ENCODE assay signal across 10 cellular contexts in the genomic region with DNA sequence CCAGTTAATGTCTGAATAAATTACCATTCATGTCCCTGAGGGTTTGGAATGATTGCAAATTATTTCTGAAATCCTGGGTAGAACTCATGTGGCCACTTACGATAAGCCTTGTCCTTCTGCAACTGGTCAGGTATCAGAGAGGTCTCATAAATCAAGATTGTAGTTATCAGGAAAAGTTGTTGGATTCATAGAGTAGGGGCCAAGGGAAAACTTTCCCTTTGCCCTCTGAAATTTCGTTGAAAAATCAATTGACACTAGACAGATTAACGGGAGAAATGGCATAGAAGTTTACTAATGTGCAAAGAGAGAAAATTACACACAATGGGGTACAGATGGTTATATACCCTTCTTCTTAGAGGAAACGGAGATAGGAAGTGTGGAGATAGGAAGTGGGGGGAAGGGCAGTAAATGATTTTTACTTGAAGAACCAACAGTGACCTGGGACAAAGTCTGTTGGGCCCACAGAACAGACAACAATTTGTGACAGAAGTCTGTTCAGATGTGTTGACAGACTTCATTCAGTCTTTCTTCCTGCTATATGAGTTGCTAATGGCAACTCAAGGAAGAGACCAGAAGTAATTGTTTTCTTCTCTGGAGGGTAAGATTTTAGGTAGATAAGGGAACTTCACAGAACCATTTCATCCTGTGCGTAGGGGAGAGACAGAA.
DNase-seq lines count a peak whose midpoint lies in the region; ATAC-seq and TF ChIP-seq lines count a peak whose summit lies in the region.
"Had no signal": no experiment of that assay in that cellular context is flagged by ENCODE, and none has a peak within 500 bp of the region (broad histone marks: within the 10 kb centered on the region; RNA-seq: fewer than 3 reads in every experiment).

No MANE protein-coding gene starts in this region.

- intact Hi-C loops in left ventricle myocardium inferior (cut with micrococcal nuclease) (no loop called here), left cardiac atrium (cut with DNase I) (no loop called here)

- TF ChIP-seq CTCF in left ventricle myocardium inferior (IDR thresholded peaks at IDR 0.05; ENCODE audit: borderline replicate concordance) (no peak), chondrocyte (IDR thresholded peaks at IDR 0.05) (no peak)

- H3K4me1 Mint-ChIP-seq in chondrocyte (ENCODE audit: low read depth): peaks cover 71% of the 10 kb centered on the region

- no peaks in the 10 kb centered on the region for H3K36me3 ChIP-seq in left ventricle myocardium inferior
- no peaks in the 10 kb centered on the region for H3K36me3 ChIP-seq in muscle layer of duodenum (ENCODE audit: control insufficient read depth in 1 of 2, insufficient read depth in 2 of 2, low read length in 2 of 2)

- H3K4me1 ChIP-seq in left ventricle myocardium inferior (peaks cover 42% of the 10 kb centered on the region), muscle layer of duodenum (ENCODE audit: control insufficient read depth in 1 of 2, insufficient read depth in 2 of 2, low read length in 2 of 2) (no peaks in the 10 kb centered on the region)

- no peak overlapping the region for H3K4me3 Mint-ChIP-seq in chondrocyte (ENCODE audit: unreplicated experiment)
- H3K4me3 Mint-ChIP-seq: activated CD8-positive, alpha-beta memory T cell treated with anti-CD3 and anti-CD28 coated beads, Interleukin-2, amount 10 ng/mL, durations not matched to agents 7 days and 5 days had no signal

- H3K4me3 ChIP-seq in left ventricle myocardium inferior (no peak overlapping the region), muscle layer of duodenum (ENCODE audit: low read depth in 1 of 2, low read length in 2 of 2) (no peak overlapping the region)

- no peaks in the 10 kb centered on the region for H3K36me3 Mint-ChIP-seq in chondrocyte (ENCODE audit: low read depth)
- H3K36me3 Mint-ChIP-seq: activated CD8-positive, alpha-beta memory T cell treated with anti-CD3 and anti-CD28 coated beads, Interleukin-2, amount 10 ng/mL, durations not matched to agents 7 days and 5 days had no signal

- H3K27ac Mint-ChIP-seq in chondrocyte (ENCODE audit: unreplicated experiment): peak overlapping the region; percentile 84
- H3K27ac Mint-ChIP-seq: activated CD8-positive, alpha-beta memory T cell treated with anti-CD3 and anti-CD28 coated beads, Interleukin-2, amount 10 ng/mL, durations not matched to agents 7 days and 5 days had no signal

- DNase-seq in left ventricle myocardium inferior (no peak), left cardiac atrium (no peak), chondrocyte (ENCODE audit: low spot score) (no peak), hepatic stellate cell (ENCODE audit: low spot score) (no peak), NCI-H1048 (lab: John Stamatoyannopoulos, UW) (no peak)
- no peak for DNase-seq in stimulated activated CD4-positive, alpha-beta T cell treated with anti-CD3 and anti-CD28 coated beads, Interleukin-4, amount 100 ng/mL, for 4 hours
- DNase-seq: activated CD8-positive, alpha-beta memory T cell treated with anti-CD3 and anti-CD28 coated beads, Interleukin-2, amount 10 ng/mL, durations not matched to agents 7 days and 5 days; cortex of kidney had no signal

- H3K9me3 ChIP-seq in left ventricle myocardium inferior (replicated peaks) (no peaks in the 10 kb centered on the region), muscle layer of duodenum (ENCODE audit: control insufficient read depth in 1 of 2, low read length in 2 of 2) (no peaks in the 10 kb centered on the region)

- no peaks in the 10 kb centered on the region for H3K27me3 ChIP-seq in left ventricle myocardium inferior (ENCODE audit: low read depth)
- H3K27me3 ChIP-seq in muscle layer of duodenum (ENCODE audit: low read depth, low read length): no peaks in the 10 kb centered on the region

- H3K27ac ChIP-seq in left ventricle myocardium inferior (replicated peaks) (peak overlapping the region; percentile 75), muscle layer of duodenum (ENCODE audit: low read length) (peak overlapping the region; percentile 25)

- no peaks in the 10 kb centered on the region for H3K27me3 Mint-ChIP-seq in chondrocyte (ENCODE audit: low read depth)

- no peaks in the 10 kb centered on the region for H3K9me3 Mint-ChIP-seq in chondrocyte (ENCODE audit: low read depth)

- ATAC-seq in left cardiac atrium: no peak
- ATAC-seq in GM19035 (IDR thresholded peaks at IDR 0.05; ENCODE audit: unreplicated experiment): no peak
- ATAC-seq: activated CD8-positive, alpha-beta memory T cell treated with anti-CD3 and anti-CD28 coated beads, Interleukin-2, amount 10 ng/mL, durations not matched to agents 7 days and 5 days had no signal
